Comparison of ENCODE assay signal across 1 cellular context in the genomic region with DNA sequence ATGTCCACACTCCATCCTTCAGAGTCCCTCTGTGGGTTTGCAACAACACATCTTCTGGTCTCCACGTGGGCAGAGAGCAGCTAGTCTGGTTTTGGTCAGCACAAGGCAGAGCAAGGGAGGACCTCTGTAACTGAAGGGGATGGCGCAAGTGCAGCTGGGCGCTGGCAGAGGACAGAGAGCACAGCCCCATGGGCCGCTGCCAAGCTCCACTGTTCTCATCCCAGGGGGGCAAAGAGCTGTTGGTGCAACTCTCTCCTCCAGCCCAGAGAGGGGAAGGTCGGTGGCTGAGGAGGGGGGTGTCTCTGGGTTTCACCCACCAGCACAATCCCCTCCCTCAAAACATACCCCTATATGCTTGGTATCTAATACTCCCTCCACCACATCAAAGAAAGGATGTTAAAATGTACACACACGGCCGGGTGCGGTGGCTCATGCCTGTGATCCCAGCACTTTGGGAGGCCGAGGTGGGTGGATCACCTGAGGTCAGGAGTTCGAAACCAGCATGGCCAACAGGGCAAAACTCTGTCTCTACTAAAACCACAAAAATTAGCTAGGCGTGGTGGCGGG.
TF ChIP-seq lines count a peak whose summit lies in the region.

No MANE protein-coding gene starts in this region.

TF ChIP-seq in HepG2, 621 proteins besides CTCF, POLR2A, EP300 and RAD21 (continued from another document and continues in another):
- TF ChIP-seq, protein P1, sequence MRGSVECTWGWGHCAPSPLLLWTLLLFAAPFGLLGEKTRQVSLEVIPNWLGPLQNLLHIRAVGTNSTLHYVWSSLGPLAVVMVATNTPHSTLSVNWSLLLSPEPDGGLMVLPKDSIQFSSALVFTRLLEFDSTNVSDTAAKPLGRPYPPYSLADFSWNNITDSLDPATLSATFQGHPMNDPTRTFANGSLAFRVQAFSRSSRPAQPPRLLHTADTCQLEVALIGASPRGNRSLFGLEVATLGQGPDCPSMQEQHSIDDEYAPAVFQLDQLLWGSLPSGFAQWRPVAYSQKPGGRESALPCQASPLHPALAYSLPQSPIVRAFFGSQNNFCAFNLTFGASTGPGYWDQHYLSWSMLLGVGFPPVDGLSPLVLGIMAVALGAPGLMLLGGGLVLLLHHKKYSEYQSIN (CRISPR knock-in tag; IDR thresholded peaks at IDR 0.05; ENCODE audit: borderline replicate concordance): no peak
- TF ChIP-seq SCMH1 (CRISPR knock-in tag; IDR thresholded peaks at IDR 0.05; ENCODE audit: borderline replicate concordance) (no peak), SP2 (CRISPR knock-in tag; IDR thresholded peaks at IDR 0.05) (peak; percentile 34; the same call in 1 of the 2 replicates), NR0B2 (CRISPR knock-in tag; IDR thresholded peaks at IDR 0.05) (peak; percentile 38; the same call in 1 of the 2 replicates), ZNF260 (CRISPR knock-in tag; IDR thresholded peaks at IDR 0.05; ENCODE audit: borderline replicate concordance, low read depth) (no peak), SRY (CRISPR knock-in tag; IDR thresholded peaks at IDR 0.05) (no peak; the same call in 1 of the 2 replicates), YEATS2 (CRISPR knock-in tag; IDR thresholded peaks at IDR 0.05; ENCODE audit: borderline replicate concordance) (0 out of 2 replicates have a peak, but pooled peaks have one; percentile 35), BCL6 (CRISPR knock-in tag; IDR thresholded peaks at IDR 0.05) (0 out of 2 replicates have a peak, but pooled peaks have one; percentile 29), TCF12 (IDR thresholded peaks at IDR 0.05) (no peak), TCF12 (CRISPR knock-in tag; IDR thresholded peaks at IDR 0.05) (no peak), ZNF383 (CRISPR knock-in tag; IDR thresholded peaks at IDR 0.05; ENCODE audit: borderline replicate concordance) (no peak), SRSF4 (IDR thresholded peaks at IDR 0.05; ENCODE audit: low read depth, low read length, poor library complexity, severe bottlenecking) (no peak), SOX5 (CRISPR knock-in tag; IDR thresholded peaks at IDR 0.05; ENCODE audit: borderline replicate concordance) (peak; percentile 41), ZNF747 (CRISPR knock-in tag; IDR thresholded peaks at IDR 0.05; ENCODE audit: borderline replicate concordance) (no peak), ZNF646 (CRISPR knock-in tag; IDR thresholded peaks at IDR 0.05) (no peak), AKNA (CRISPR knock-in tag; IDR thresholded peaks at IDR 0.05; ENCODE audit: borderline replicate concordance) (no peak), CBX2 (IDR thresholded peaks at IDR 0.05; ENCODE audit: low read depth, low read length) (no peak), CBX2 (CRISPR knock-in tag; IDR thresholded peaks at IDR 0.05; ENCODE audit: low read depth) (no peak), ZNF207 (IDR thresholded peaks at IDR 0.05; ENCODE audit: borderline replicate concordance) (no peak), BCLAF1 (IDR thresholded peaks at IDR 0.05) (no peak), SRF (IDR thresholded peaks at IDR 0.05; ENCODE audit: low read depth, low read length) (no peak; the same call in 1 of the 2 replicates), HNRNPK (IDR thresholded peaks at IDR 0.05; ENCODE audit: low read depth, low read length, poor library complexity, severe bottlenecking) (no peak), ZNF678 (CRISPR knock-in tag; IDR thresholded peaks at IDR 0.05) (no peak), ZNF564 (CRISPR knock-in tag; IDR thresholded peaks at IDR 0.05) (no peak), TMF1 (CRISPR knock-in tag; IDR thresholded peaks at IDR 0.05; ENCODE audit: low read depth) (no peak), ZNF672 (CRISPR knock-in tag; IDR thresholded peaks at IDR 0.05) (no peak), PLRG1 (conservative IDR thresholded peaks at IDR 0.05) (no peak), ZKSCAN1 (IDR thresholded peaks at IDR 0.05; ENCODE audit: low read length) (no peak), POLR2AphosphoS2 (IDR thresholded peaks at IDR 0.05; ENCODE audit: low read depth, low read length) (no peak), STAT6 (CRISPR knock-in tag; IDR thresholded peaks at IDR 0.05; ENCODE audit: borderline replicate concordance) (no peak), DPF2 (CRISPR knock-in tag; IDR thresholded peaks at IDR 0.05; ENCODE audit: borderline replicate concordance, low read depth) (no peak), MEF2D (CRISPR knock-in tag; IDR thresholded peaks at IDR 0.05) (no peak), ZXDC (CRISPR knock-in tag; IDR thresholded peaks at IDR 0.05) (peak; percentile 85; the same call in 1 of the 2 replicates), MEIS1 (CRISPR knock-in tag; IDR thresholded peaks at IDR 0.05; ENCODE audit: borderline replicate concordance) (0 out of 2 replicates have a peak, but pooled peaks have one; percentile 6), PAWR (CRISPR knock-in tag; IDR thresholded peaks at IDR 0.05; ENCODE audit: borderline replicate concordance) (no peak)
